Comparison of ENCODE assay signal across 7 cellular contexts in the genomic region with DNA sequence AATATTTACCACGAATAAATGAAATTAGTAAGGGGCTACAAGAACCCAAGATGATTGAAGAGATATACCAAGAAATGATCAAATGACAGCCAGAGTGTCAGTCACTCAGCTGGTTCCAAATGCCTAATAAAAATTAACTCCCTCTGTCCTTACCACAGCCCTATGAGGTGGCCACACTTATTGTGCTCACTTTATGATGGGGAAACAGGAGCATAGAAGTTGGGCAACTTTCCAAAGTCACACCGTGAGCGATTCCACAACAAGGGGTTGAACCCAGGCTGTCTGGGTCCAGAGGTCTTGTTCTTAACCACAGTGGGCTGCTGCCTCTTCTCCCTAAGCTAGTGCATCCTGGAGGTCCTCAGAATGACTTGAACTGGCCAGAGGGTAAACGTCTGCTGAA. TPM values are rescaled to one million over a fixed set of nuclear protein-coding genes. Genes with fewer than 3 reads are reported as not detected.
"Had no signal": no experiment of that assay in that cellular context is flagged by ENCODE, and none has a peak within 500 bp of the region (broad histone marks: within the 10 kb centered on the region; RNA-seq: fewer than 3 reads in every experiment).

No MANE protein-coding gene starts in this region.

RNA-seq across cellular contexts. Expression of a gene that starts 31.6 kb away (rescaled TPM):
- total RNA-seq: OCI-LY7, PC-3, Right ventricle myocardium inferior, Right ventricle myocardium superior, RPMI7951, SJCRH30, SK-MEL-5 had no signal

RNA-seq across cellular contexts. Expression of a gene that starts 59.1 kb away (rescaled TPM):
- total RNA-seq: OCI-LY7, Right ventricle myocardium inferior, Right ventricle myocardium superior, RPMI7951, SJCRH30, SK-MEL-5 had no signal
